Comparison of ENCODE assay signal across 8 cellular contexts in the genomic region with DNA sequence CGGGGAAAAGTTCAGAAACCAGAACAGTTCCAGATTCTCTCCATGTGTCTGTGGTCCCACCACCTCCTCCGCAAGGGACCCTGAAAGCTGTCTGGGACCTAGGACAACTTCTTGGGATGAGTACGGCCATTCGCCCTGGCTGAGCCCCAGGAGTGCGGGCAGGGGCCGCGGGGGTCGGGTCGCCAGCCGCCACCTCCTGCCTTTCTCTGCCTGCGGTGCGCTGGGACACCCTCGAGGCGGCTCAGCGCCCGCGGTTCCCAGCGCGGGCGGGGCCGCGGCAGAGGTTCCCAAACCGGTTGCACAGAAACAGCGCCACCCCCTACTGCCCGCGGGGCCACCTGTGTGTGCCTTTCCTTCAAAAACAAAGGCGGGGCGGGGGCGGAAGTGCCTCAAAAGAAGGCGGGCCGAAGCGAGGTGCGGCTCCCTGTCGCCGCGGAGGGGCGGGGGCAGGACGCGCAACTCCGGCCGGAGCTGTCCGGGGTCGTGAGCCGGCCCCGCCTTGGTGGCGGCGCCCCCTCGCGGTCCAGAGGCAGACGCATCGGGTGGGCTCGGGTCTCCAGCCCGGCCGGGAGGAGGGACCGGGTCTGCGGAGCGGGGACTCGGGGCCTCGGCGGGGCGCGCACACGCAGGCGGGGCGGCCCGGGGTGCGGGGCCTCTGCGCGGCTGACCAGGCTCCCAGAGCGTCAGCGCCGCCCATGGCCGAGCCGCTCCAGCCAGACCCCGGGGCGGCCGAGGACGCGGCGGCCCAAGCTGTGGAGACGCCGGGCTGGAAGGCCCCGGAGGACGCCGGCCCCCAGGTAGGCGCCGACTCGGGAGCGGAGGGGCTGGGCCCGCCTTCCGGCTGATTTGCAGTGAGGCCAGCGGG. TPM values are rescaled to one million over a fixed set of nuclear protein-coding genes. Genes with fewer than 3 reads are reported as not detected.
DNase-seq lines count a peak whose midpoint lies in the region; ATAC-seq and TF ChIP-seq lines count a peak whose summit lies in the region.

A gene with protein sequence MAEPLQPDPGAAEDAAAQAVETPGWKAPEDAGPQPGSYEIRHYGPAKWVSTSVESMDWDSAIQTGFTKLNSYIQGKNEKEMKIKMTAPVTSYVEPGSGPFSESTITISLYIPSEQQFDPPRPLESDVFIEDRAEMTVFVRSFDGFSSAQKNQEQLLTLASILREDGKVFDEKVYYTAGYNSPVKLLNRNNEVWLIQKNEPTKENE (plus strand): TSS at position 423 of the 865 bp plus-strand sequence. CDS start 273 bp downstream, at position 696.

- peak within 1 kb of the TSS; percentile 80 for H3K27ac Mint-ChIP-seq in T-helper 17 cell

- peak; percentile 91 for ATAC-seq in HG02885 (IDR thresholded peaks at IDR 0.05; ENCODE audit: poor library complexity, unreplicated experiment)
- peak; percentile 94 for ATAC-seq in T-helper 17 cell

- H3K9me3 ChIP-seq in T-helper 17 cell (ENCODE audit: control insufficient read depth, low read length, poor library complexity, severe bottlenecking) (no peaks in the 10 kb centered on the region), right atrium auricular region (no peaks in the 10 kb centered on the region), uterus (no peaks in the 10 kb centered on the region)

- peaks cover 17% of the 10 kb centered on the region for H3K4me1 Mint-ChIP-seq in T-helper 17 cell

- peaks cover 0 to 12% of the 10 kb centered on the region in 2 donors for H3K4me1 ChIP-seq in right atrium auricular region
- H3K4me1 ChIP-seq in uterus, result no peaks in the 10 kb centered on the region

- peak; percentile 85 to 87 for TF ChIP-seq POLR2A in uterus (IDR thresholded peaks at IDR 0.05)

- intact Hi-C loops in uterus (cut with DNase I; ENCODE audit: low total_unique reads), result no loop called here

- H3K27me3 ChIP-seq in right atrium auricular region (no peaks in the 10 kb centered on the region), uterus (no peaks in the 10 kb centered on the region)

- H3K36me3 ChIP-seq in right atrium auricular region, result peaks cover 31% of the 10 kb centered on the region
- no peaks in the 10 kb centered on the region for H3K36me3 ChIP-seq in uterus

- peaks cover 8% of the 10 kb centered on the region for H3K36me3 Mint-ChIP-seq in T-helper 17 cell (ENCODE audit: low read depth)

- H3K27ac ChIP-seq in right atrium auricular region, result peak within 1 kb of the TSS; percentile 94 to 96
- H3K27ac ChIP-seq in uterus, result peak within 1 kb of the TSS; percentile 97 to 98

- peak; percentile 93 for DNase-seq in GM13977 (ENCODE audit: low spot score)
- DNase-seq in NCI-H1694 treated with DMSO at 0.1 percent for 48 hours (lab: John Stamatoyannopoulos, UW), result peak; percentile 49
- DNase-seq in T-helper 17 cell, result peak; percentile 84 to 91 (median 90)
- peak in 52 of 56 donors; percentile 16 to 79 (median 54) for DNase-seq in amygdala (lab: John Stamatoyannopoulos, UW)
- peak; percentile 93 for DNase-seq in right atrium auricular region (ENCODE audit: low spot score)
- DNase-seq in pulmonary artery endothelial cell (ENCODE audit: low read depth, low spot score), result peak; percentile 39
- peak; percentile 92 to 95 for DNase-seq in uterus

- H3K4me3 ChIP-seq in right atrium auricular region (peak within 1 kb of the TSS; percentile 86 to 91), uterus (peak within 1 kb of the TSS; percentile 71 to 84)

- H3K27me3 Mint-ChIP-seq in T-helper 17 cell, result no peaks in the 10 kb centered on the region

- TF ChIP-seq CTCF in GM13977 (IDR thresholded peaks at IDR 0.05; ENCODE audit: extremely low read depth, insufficient read depth, missing control alignments) (peak; percentile 52), right atrium auricular region (IDR thresholded peaks at IDR 0.05) (peak; percentile 78 to 84), uterus (IDR thresholded peaks at IDR 0.05) (peak; percentile 46 to 77 (median 68))

- peak within 1 kb of the TSS; percentile 83 for H3K4me3 Mint-ChIP-seq in T-helper 17 cell

- in situ Hi-C loops in GM13977 (cut with MboI; ENCODE audit: low pct_unique_long_range_greater_than_20kb, low sequenced_read_pairs, unreplicated experiment), result loop anchor here (25.0 kb wide), 1 partner anchor 358 kb away; the partner anchor contains the start of gene CCDC28A

RNA-seq across cellular contexts. Expression of the gene that starts here (rescaled TPM):
- total RNA-seq in T-helper 17 cell, result 10 to 100 TPM; 32.9 to 50.4 TPM
- 10 to 100 TPM; 41.0 to 49.2 TPM for total RNA-seq in right atrium auricular region
- 50.8 and 58.2 TPM in 2 replicates for total RNA-seq in pulmonary artery endothelial cell
- 10 to 100 TPM in 3 of 4 donors, 1 to 10 TPM in 1; 8.5 to 80.7 (median 35.1) TPM for total RNA-seq in uterus

Comparison
In these comparisons a context has a peak if more than half of its experiments do, and no peak if none do; other contexts are left out.
1. Peak in every context shown above with its lines: DNase-seq, ATAC-seq, H3K4me3 ChIP-seq and H3K27ac ChIP-seq.
2. DNase-seq: peak in every context shown above with its lines; median percentile 94 in uterus; 93 in GM13977; 93 in right atrium auricular region; 90 in T-helper 17 cell; 54 in amygdala; 49 in NCI-H1694 treated with DMSO at 0.1 percent for 48 hours; 39 in pulmonary artery endothelial cell.